Comparison of ENCODE assay signal across 8 cellular contexts in genomic region chr10:59361659-59362183, GRCh38. TPM values are rescaled to one million over a fixed set of nuclear protein-coding genes. Genes with fewer than 3 reads are reported as not detected.
A peak's percentile ranks its signal among the peaks of the same experiment; 100 is the strongest.
DNase-seq lines count a peak whose midpoint lies in the region; ATAC-seq and TF ChIP-seq lines count a peak whose summit lies in the region.

No MANE protein-coding gene starts in this region.

- no peak for ATAC-seq in HG02981 (IDR thresholded peaks at IDR 0.05; ENCODE audit: unreplicated experiment)
- ATAC-seq in HG03025 (IDR thresholded peaks at IDR 0.05; ENCODE audit: low FRiP score, unreplicated experiment): no peak

- H2BK120ac ChIP-seq in mesendoderm (ENCODE audit: low read depth, low read length): no peak overlapping the region

- no peak overlapping the region for H3K18ac ChIP-seq in mesendoderm (ENCODE audit: low read length)

- H3K27ac ChIP-seq in mesendoderm (ENCODE audit: low read depth, low read length) (no peak overlapping the region), urinary bladder (ENCODE audit: low read depth) (no peak overlapping the region)

- no peak overlapping the region for H3K23ac ChIP-seq in mesendoderm (ENCODE audit: low read length)

- H3K4me2 ChIP-seq in mesendoderm (ENCODE audit: low read length): peak overlapping the region; percentile 81

- no peak overlapping the region for H3K27ac Mint-ChIP-seq in activated naive CD4-positive, alpha-beta T cell treated with anti-CD3 and anti-CD28 coated beads for 36 hours

- no peak for DNase-seq in activated naive CD4-positive, alpha-beta T cell treated with anti-CD3 and anti-CD28 coated beads for 36 hours
- no peak for DNase-seq in activated naive CD4-positive, alpha-beta T cell (lab: John Stamatoyannopoulos, UW)
- DNase-seq in cardiac fibroblast (ENCODE audit: low read depth in 2 of 2) (peak in 1 of 2 donors; percentile 13), mesendoderm (peak; percentile 41), DMS114 treated with DMSO at 0.1 percent for 48 hours (lab: John Stamatoyannopoulos, UW; ENCODE audit: unreplicated experiment) (no peak)

- H3K27me3 ChIP-seq in mesendoderm (ENCODE audit: insufficient read depth, low read length, poor library complexity): no peaks in the 10 kb centered on the region

- H4K8ac ChIP-seq in mesendoderm (ENCODE audit: low read depth, low read length): no peak overlapping the region

- no peaks in the 10 kb centered on the region for H3K9me3 Mint-ChIP-seq in activated naive CD4-positive, alpha-beta T cell treated with anti-CD3 and anti-CD28 coated beads for 36 hours

- H2BK15ac ChIP-seq in mesendoderm (replicated peaks; ENCODE audit: low read depth): no peak overlapping the region

- no peaks in the 10 kb centered on the region for H3K79me1 ChIP-seq in mesendoderm (ENCODE audit: low read length)

- CTCF ChIA-PET in activated naive CD4-positive, alpha-beta T cell treated with anti-CD3 and anti-CD28 coated beads for 36 hours (lab: Charles Lee): no interaction called here

- no peaks in the 10 kb centered on the region for H3K79me2 ChIP-seq in mesendoderm (ENCODE audit: control insufficient read depth, insufficient read depth, low read length)

- H3K56ac ChIP-seq in mesendoderm (ENCODE audit: low read length): no peak overlapping the region

- H3K36me3 Mint-ChIP-seq in activated naive CD4-positive, alpha-beta T cell treated with anti-CD3 and anti-CD28 coated beads for 36 hours (ENCODE audit: low read depth): no peaks in the 10 kb centered on the region

- peak overlapping the region; percentile 48 to 59 for H3K4me3 ChIP-seq in cardiac fibroblast (replicated peaks in 1 of 2; ENCODE audit: low read depth in 2 of 2, low read length in 2 of 2)
- no peak overlapping the region for H3K4me3 ChIP-seq in mesendoderm (ENCODE audit: low read length)
- H3K4me3 ChIP-seq in urinary bladder (ENCODE audit: low read depth, low read length): peak overlapping the region; percentile 60

- H3K4me1 Mint-ChIP-seq in activated naive CD4-positive, alpha-beta T cell treated with anti-CD3 and anti-CD28 coated beads for 36 hours (ENCODE audit: low read depth): peaks cover 11% of the 10 kb centered on the region

- intact Hi-C loops in activated naive CD4-positive, alpha-beta T cell treated with anti-CD3 and anti-CD28 coated beads for 36 hours (cut with micrococcal nuclease): no loop called here

- no peak for TF ChIP-seq CTCF in cardiac fibroblast (IDR thresholded peaks at IDR 0.05; ENCODE audit: low read depth, low read length)

- no peak overlapping the region for H2BK5ac ChIP-seq in mesendoderm (ENCODE audit: low read length)

- WGBS in mesendoderm (ENCODE audit: extremely low coverage, insufficient coverage, low lambda C conversion rate): no CpG with 5 or more reads among the region's 2 CpGs
- 60% methylated on average over 2 of the region's 2 CpGs for WGBS in urinary bladder

- peaks cover 30% of the 10 kb centered on the region for H3K27me3 Mint-ChIP-seq in activated naive CD4-positive, alpha-beta T cell treated with anti-CD3 and anti-CD28 coated beads for 36 hours (ENCODE audit: low read depth)

- H3K4me3 Mint-ChIP-seq in activated naive CD4-positive, alpha-beta T cell treated with anti-CD3 and anti-CD28 coated beads for 36 hours: peak overlapping the region; percentile 30

- no peaks in the 10 kb centered on the region for H3K4me1 ChIP-seq in mesendoderm (ENCODE audit: control insufficient read depth, low read depth, low read length)
- H3K4me1 ChIP-seq in urinary bladder (ENCODE audit: insufficient read depth): no peaks in the 10 kb centered on the region

- H4K5ac ChIP-seq in mesendoderm (ENCODE audit: low read length): no peak overlapping the region

- no peak overlapping the region for H3K9ac ChIP-seq in mesendoderm (ENCODE audit: low read length)

- H3K36me3 ChIP-seq in mesendoderm (ENCODE audit: control insufficient read depth, insufficient read depth, low read length) (no peaks in the 10 kb centered on the region), urinary bladder (ENCODE audit: insufficient read depth) (no peaks in the 10 kb centered on the region)

- H2AK5ac ChIP-seq in mesendoderm (ENCODE audit: low read length): no peak overlapping the region

- H3K4ac ChIP-seq in mesendoderm (ENCODE audit: low read depth, low read length): no peak overlapping the region

RNA-seq across cellular contexts. Expression of gene FAM13C, which starts 0.6 kb away (rescaled TPM):
- total RNA-seq in activated naive CD4-positive, alpha-beta T cell treated with anti-CD3 and anti-CD28 coated beads for 36 hours: not detected
- 0.79 TPM for polyA plus RNA-seq in mesendoderm (2013, experiment 1 of 2)
- 1.1 TPM for polyA plus RNA-seq in mesendoderm (2013, experiment 2 of 2)
- total RNA-seq in urinary bladder: 34.5 TPM
- polyA plus RNA-seq in urinary bladder: 5.9 TPM

Comparison
In these comparisons a context has a peak if more than half of its experiments do, and no peak if none do; other contexts are left out.
1. RNA of gene FAM13C, which starts 0.6 kb away (total RNA-seq): 34.5 TPM in urinary bladder (single experiment); not detected in activated naive CD4-positive, alpha-beta T cell treated with anti-CD3 and anti-CD28 coated beads for 36 hours; every median in the first group is over 10 times any median in the second.